8 cellular contexts compared by ENCODE assay signal in genomic region chr10:1049425-1049958, GRCh38. TPM values are rescaled to one million over a fixed set of nuclear protein-coding genes. Genes with fewer than 3 reads are reported as not detected.
DNase-seq lines count a peak whose midpoint lies in the region; ATAC-seq and TF ChIP-seq lines count a peak whose summit lies in the region.

No MANE protein-coding gene starts in this region.

- TF ChIP-seq CTCF in WTC11 (IDR thresholded peaks at IDR 0.05), result no peak

- peak overlapping the region; percentile 97 for H3K4me3 Mint-ChIP-seq in WTC11
- H3K4me3 Mint-ChIP-seq in stimulated activated memory B cell treated with anti-CD40 and anti-IgM and Interleukin-4, amounts not matched to agents 10 μg/mL and 1 μg/mL and 100 μg/mL, for 72 hours, result peak overlapping the region; percentile 88

- POLR2A ChIA-PET in WTC11 (lab: Charles Lee), result interaction anchor here (0.7 to 2.6 kb wide), 6 partner anchors 8 to 1966 kb away, joined by 3 to 10 read pairs (median 3); partner anchors contain the start of gene LARP4B

- H3K4me3 ChIP-seq in iPS DF 6.9 (ENCODE audit: low read length), result peak overlapping the region; percentile 96

- peak; percentile 0 for ATAC-seq in HG02840 (IDR thresholded peaks at IDR 0.05; ENCODE audit: low FRiP score, unreplicated experiment)
- ATAC-seq in WTC11, result no peak; the same call in 1 of the 2 replicates
- ATAC-seq in stimulated activated memory B cell treated with anti-CD40 and anti-IgM and Interleukin-4, amounts not matched to agents 10 μg/mL and 1 μg/mL and 100 μg/mL, for 72 hours, result no peak
- no peak for ATAC-seq in HG03565 (IDR thresholded peaks at IDR 0.05; ENCODE audit: unreplicated experiment)
- ATAC-seq in HG03457 (IDR thresholded peaks at IDR 0.05; ENCODE audit: unreplicated experiment), result no peak
- no peak for ATAC-seq in HG03175 (IDR thresholded peaks at IDR 0.05; ENCODE audit: unreplicated experiment)

- H3K36me3 ChIP-seq in iPS DF 6.9 (ENCODE audit: control insufficient read depth, insufficient read depth, low read length), result no peaks in the 10 kb centered on the region

- H3K9me3 ChIP-seq in iPS DF 6.9 (ENCODE audit: control insufficient read depth, insufficient read depth, low read length), result no peaks in the 10 kb centered on the region

- no peaks in the 10 kb centered on the region for H3K27me3 ChIP-seq in iPS DF 6.9 (ENCODE audit: control insufficient read depth, insufficient read depth, low read length)

- no peaks in the 10 kb centered on the region for H3K9me3 Mint-ChIP-seq in WTC11
- H3K9me3 Mint-ChIP-seq in stimulated activated memory B cell treated with anti-CD40 and anti-IgM and Interleukin-4, amounts not matched to agents 10 μg/mL and 1 μg/mL and 100 μg/mL, for 72 hours, result no peaks in the 10 kb centered on the region

- H3K27ac Mint-ChIP-seq in WTC11, result peak overlapping the region; percentile 100
- peak overlapping the region; percentile 96 for H3K27ac Mint-ChIP-seq in stimulated activated memory B cell treated with anti-CD40 and anti-IgM and Interleukin-4, amounts not matched to agents 10 μg/mL and 1 μg/mL and 100 μg/mL, for 72 hours

- no peaks in the 10 kb centered on the region for H3K27me3 Mint-ChIP-seq in WTC11 (ENCODE audit: low read depth)
- H3K27me3 Mint-ChIP-seq in stimulated activated memory B cell treated with anti-CD40 and anti-IgM and Interleukin-4, amounts not matched to agents 10 μg/mL and 1 μg/mL and 100 μg/mL, for 72 hours, result no peaks in the 10 kb centered on the region

- peaks cover 2% of the 10 kb centered on the region; the same call in 1 of the 2 replicates for H3K4me1 ChIP-seq in iPS DF 6.9 (ENCODE audit: control insufficient read depth, insufficient read depth, low read length)

- peaks cover 38% of the 10 kb centered on the region for H3K4me1 Mint-ChIP-seq in WTC11
- peaks cover 50% of the 10 kb centered on the region for H3K4me1 Mint-ChIP-seq in stimulated activated memory B cell treated with anti-CD40 and anti-IgM and Interleukin-4, amounts not matched to agents 10 μg/mL and 1 μg/mL and 100 μg/mL, for 72 hours

- CTCF ChIA-PET in WTC11 (lab: Charles Lee), result interaction anchor here (0.6 to 2.0 kb wide), 7 partner anchors 14 to 234 kb away, joined by 3 to 7 read pairs (median 4); partner anchors contain the start of gene GTPBP4

- H3K36me3 Mint-ChIP-seq in WTC11, result peaks cover 46% of the 10 kb centered on the region
- peaks cover 34% of the 10 kb centered on the region for H3K36me3 Mint-ChIP-seq in stimulated activated memory B cell treated with anti-CD40 and anti-IgM and Interleukin-4, amounts not matched to agents 10 μg/mL and 1 μg/mL and 100 μg/mL, for 72 hours

- DNase-seq in WTC11 (ENCODE audit: low spot score) (peak; percentile 49), iPS DF 6.9 (ENCODE audit: low read depth, low spot score) (no peak), T1000 (lab: John Stamatoyannopoulos, UW) (no peak)

- H3K27ac ChIP-seq in iPS DF 6.9 (ENCODE audit: low read length), result no peak overlapping the region

- WGBS in iPS DF 6.9 (ENCODE audit: insufficient coverage, insufficient read length), result no CpG with 5 or more reads among the region's 34 CpGs

TF ChIP-seq in WTC11, 78 proteins besides CTCF, POLR2A, EP300 and RAD21 (continues in another document):
- 0 out of 2 replicates have a peak, but pooled peaks have one; percentile 25 for TF ChIP-seq ERG (CRISPR knock-in tag; IDR thresholded peaks at IDR 0.05)
- TF ChIP-seq AR (CRISPR knock-in tag; IDR thresholded peaks at IDR 0.05), result peak; percentile 61; the same call in 1 of the 2 replicates
- no peak for TF ChIP-seq ZNF425 (CRISPR knock-in tag; conservative IDR thresholded peaks at IDR 0.05)
- TF ChIP-seq IRF1 (CRISPR knock-in tag; IDR thresholded peaks at IDR 0.05), result no peak
- no peak for TF ChIP-seq NR1H2 (CRISPR knock-in tag; IDR thresholded peaks at IDR 0.05)
- TF ChIP-seq NFATC4 (CRISPR knock-in tag; IDR thresholded peaks at IDR 0.05), result no peak
- no peak for TF ChIP-seq CREB1 (CRISPR knock-in tag; IDR thresholded peaks at IDR 0.05)
- no peak for TF ChIP-seq MYBL2 (CRISPR knock-in tag; IDR thresholded peaks at IDR 0.05)
- TF ChIP-seq GTF2I (CRISPR knock-in tag; conservative IDR thresholded peaks at IDR 0.05), result peak; percentile 71
- peak; percentile 5; the same call in 1 of the 2 replicates for TF ChIP-seq NFYB (CRISPR knock-in tag; conservative IDR thresholded peaks at IDR 0.05; ENCODE audit: low read depth)
- no peak for TF ChIP-seq ZNF671 (CRISPR knock-in tag; IDR thresholded peaks at IDR 0.05)
- TF ChIP-seq ZBTB43 (CRISPR knock-in tag; IDR thresholded peaks at IDR 0.05), result no peak; the same call in 1 of the 2 replicates
- no peak; the same call in 1 of the 2 replicates for TF ChIP-seq ZBTB21 (CRISPR knock-in tag; IDR thresholded peaks at IDR 0.05; ENCODE audit: borderline replicate concordance)
- no peak for TF ChIP-seq USF2 (CRISPR knock-in tag; IDR thresholded peaks at IDR 0.05)
- no peak for TF ChIP-seq ZNF219 (CRISPR knock-in tag; IDR thresholded peaks at IDR 0.05; ENCODE audit: borderline replicate concordance)

RNA-seq across cellular contexts. Expression of gene IDI1, which starts 0.6 kb away (rescaled TPM):
- 41.7 to 47.2 TPM (median 44.7 TPM) in 3 replicates for total RNA-seq in WTC11 (2021)

RNA-seq across cellular contexts. Expression of gene WDR37, which starts 6.7 kb away (rescaled TPM):
- 10.4 to 13.6 TPM (median 11.8 TPM) in 3 replicates for total RNA-seq in WTC11 (2021)

RNA-seq across cellular contexts. Expression of gene IDI2, which starts 23.8 kb away (rescaled TPM):
- total RNA-seq in WTC11 (2021), result not detected in 3 replicates
